In genomic region chr10:25125151-25125550, GRCh38 we compare ENCODE assay signal across 23 cellular contexts. TPM values are rescaled to one million over a fixed set of nuclear protein-coding genes. Genes with fewer than 3 reads are reported as not detected.
A peak's percentile ranks its signal among the peaks of the same experiment; 100 is the strongest.
DNase-seq lines count a peak whose midpoint lies in the region; ATAC-seq and TF ChIP-seq lines count a peak whose summit lies in the region.
"Had no signal": no experiment of that assay in that cellular context is flagged by ENCODE, and none has a peak within 500 bp of the region (broad histone marks: within the 10 kb centered on the region; RNA-seq: fewer than 3 reads in every experiment).

No MANE protein-coding gene starts in this region.

- no peak for ATAC-seq in aorta (ENCODE audit: low FRiP score)
- no peak for ATAC-seq in CD8-positive, alpha-beta T cell
- no peak for ATAC-seq in HG03571 (IDR thresholded peaks at IDR 0.05; ENCODE audit: unreplicated experiment)
- ATAC-seq: esophagus mucosa had no signal

- H3K4me3 ChIP-seq in WERI-Rb-1 (ENCODE audit: low read depth, low read length) = no peak overlapping the region
- no peak overlapping the region for H3K4me3 ChIP-seq in aorta (ENCODE audit: low read length in 2 of 2)
- no peak overlapping the region for H3K4me3 ChIP-seq in CD8-positive, alpha-beta T cell (ENCODE audit: low read depth, low read length)
- H3K4me3 ChIP-seq in osteoblast (ENCODE audit: insufficient read depth, low read length) = no peak overlapping the region
- H3K4me3 ChIP-seq: ascending aorta, coronary artery, left ventricle myocardium inferior, stomach, vagina had no signal

- H3K27me3 Mint-ChIP-seq in CD8-positive, alpha-beta T cell (ENCODE audit: low read depth) = peaks cover 11% of the 10 kb centered on the region

- intact Hi-C loops in aorta (cut with DNase I) = no loop called here
- intact Hi-C loops in CD8-positive, alpha-beta T cell (cut with DNase I, micrococcal nuclease) = no loop called here

- no peak for TF ChIP-seq CTCF in WERI-Rb-1 (IDR thresholded peaks at IDR 0.05; ENCODE audit: low read depth, low read length)
- TF ChIP-seq CTCF in CD8-positive, alpha-beta T cell (IDR thresholded peaks at IDR 0.05) = no peak
- no peak for TF ChIP-seq CTCF in osteoblast (IDR thresholded peaks at IDR 0.05; ENCODE audit: extremely low read depth, low read depth, low read length)

- no peaks in the 10 kb centered on the region for H3K36me3 Mint-ChIP-seq in CD8-positive, alpha-beta T cell

- no peaks in the 10 kb centered on the region for H3K4me1 ChIP-seq in aorta (ENCODE audit: control insufficient read depth in 1 of 2, insufficient read depth in 2 of 2, low read length in 2 of 2)
- H3K4me1 ChIP-seq in CD8-positive, alpha-beta T cell (ENCODE audit: insufficient read depth, low read length) = no peaks in the 10 kb centered on the region
- H3K4me1 ChIP-seq in osteoblast (ENCODE audit: insufficient read depth, low read length) = no peaks in the 10 kb centered on the region
- H3K4me1 ChIP-seq: ascending aorta, left ventricle myocardium inferior, stomach, vagina had no signal

- CTCF ChIA-PET in CD8-positive, alpha-beta T cell (lab: Charles Lee) = no interaction called here

- no peak overlapping the region for H3K4me3 Mint-ChIP-seq in CD8-positive, alpha-beta T cell
- H3K4me3 Mint-ChIP-seq: HFFc6 had no signal

- WGBS in aorta, 2 donors = 29 to 30% methylated on average over 8 of the region's 8 CpGs

- POLR2A ChIA-PET in CD8-positive, alpha-beta T cell (lab: Charles Lee) = no interaction called here

- no peaks in the 10 kb centered on the region for H3K79me2 ChIP-seq in osteoblast (ENCODE audit: insufficient read depth, low read length)

- no peaks in the 10 kb centered on the region for H4K20me1 ChIP-seq in osteoblast (ENCODE audit: insufficient read depth, low read length)

- no peaks in the 10 kb centered on the region for H3K27me3 ChIP-seq in WERI-Rb-1 (ENCODE audit: insufficient read depth, low read depth, severe bottlenecking)
- no peaks in the 10 kb centered on the region for H3K27me3 ChIP-seq in aorta (ENCODE audit: control insufficient read depth in 1 of 2, insufficient read depth in 2 of 2, low read length in 1 of 2)
- no peaks in the 10 kb centered on the region for H3K27me3 ChIP-seq in CD8-positive, alpha-beta T cell (ENCODE audit: insufficient read depth, low read length)
- H3K27me3 ChIP-seq in osteoblast (ENCODE audit: insufficient read depth, low read length) = no peaks in the 10 kb centered on the region
- H3K27me3 ChIP-seq: ascending aorta, vagina had no signal

- no peaks in the 10 kb centered on the region for H3K9me3 Mint-ChIP-seq in CD8-positive, alpha-beta T cell
- H3K9me3 Mint-ChIP-seq: HFFc6 had no signal

- H3K4me1 Mint-ChIP-seq in CD8-positive, alpha-beta T cell (ENCODE audit: low read depth) = no peaks in the 10 kb centered on the region

- no peak overlapping the region for H3K27ac Mint-ChIP-seq in CD8-positive, alpha-beta T cell
- H3K27ac Mint-ChIP-seq: HFFc6 had no signal

- H3K36me3 ChIP-seq in WERI-Rb-1 (no peaks in the 10 kb centered on the region), aorta (ENCODE audit: control insufficient read depth in 1 of 2, insufficient read depth in 2 of 2, low read length in 1 of 2) (no peaks in the 10 kb centered on the region), osteoblast (ENCODE audit: insufficient read depth, low read length) (no peaks in the 10 kb centered on the region)
- H3K36me3 ChIP-seq in CD8-positive, alpha-beta T cell (ENCODE audit: insufficient read depth, low read length) = no peaks in the 10 kb centered on the region
- H3K36me3 ChIP-seq: ascending aorta, left ventricle myocardium inferior, stomach, vagina had no signal

- no peak overlapping the region for H3K27ac ChIP-seq in WERI-Rb-1
- no peak overlapping the region for H3K27ac ChIP-seq in aorta (ENCODE audit: low read depth in 1 of 2, low read length in 2 of 2)
- no peak overlapping the region for H3K27ac ChIP-seq in CD8-positive, alpha-beta T cell (ENCODE audit: low read depth, low read length)
- no peak overlapping the region for H3K27ac ChIP-seq in osteoblast (ENCODE audit: low read depth, low read length)
- H3K27ac ChIP-seq: ascending aorta, coronary artery, left ventricle myocardium inferior, stomach, vagina had no signal

- no peak overlapping the region for H2AFZ ChIP-seq in osteoblast (ENCODE audit: low read length)

- no peaks in the 10 kb centered on the region for H3K9me3 ChIP-seq in WERI-Rb-1 (ENCODE audit: severe bottlenecking)
- peaks cover 1% of the 10 kb centered on the region for H3K9me3 ChIP-seq in aorta (ENCODE audit: control insufficient read depth, low read length)
- no peaks in the 10 kb centered on the region for H3K9me3 ChIP-seq in CD8-positive, alpha-beta T cell (ENCODE audit: low read length)
- H3K9me3 ChIP-seq in osteoblast (ENCODE audit: low read depth, low read length) = no peaks in the 10 kb centered on the region
- H3K9me3 ChIP-seq: ascending aorta, left ventricle myocardium inferior, stomach, vagina had no signal

- in situ Hi-C loops in ACHN (cut with HindIII; ENCODE audit: low pct_ligation_motif_present, low pct_unique_long_range_greater_than_20kb, low sequenced_read_pairs) = no loop called here

- peak; percentile 10 for DNase-seq in ACHN
- peak; percentile 55 for DNase-seq in NCI-H1105 (lab: John Stamatoyannopoulos, UW)
- peak; percentile 4 for DNase-seq in WERI-Rb-1
- peak; percentile 40 for DNase-seq in inferior parietal cortex (ENCODE audit: extremely low spot score)
- DNase-seq in aorta = no peak
- DNase-seq in CD8-positive, alpha-beta T cell = no peak
- DNase-seq in osteoblast (ENCODE audit: insufficient read length, low spot score, missing footprints) = no peak
- DNase-seq: activated CD8-positive, alpha-beta memory T cell treated with anti-CD3 and anti-CD28 coated beads for 24 hours; activated effector memory CD4-positive, alpha-beta T cell treated with Interleukin-2 at 50 U/mL for 16 hours; COR-L47; HFFc6; KBM-7; left ventricle myocardium inferior; NCI-H1048; NCI-H774; stimulated activated CD4-positive, alpha-beta T cell treated with anti-CD3 and anti-CD28 coated beads, Interleukin-15, amount 100 ng/mL, for 24 hours; stomach had no signal

- no peak overlapping the region for H3K4me2 ChIP-seq in osteoblast (ENCODE audit: insufficient read depth, low read length)

RNA-seq across cellular contexts. Expression of gene GPR158, which starts 49.6 kb away (rescaled TPM):
- under 1 TPM in 1 of 2 donors, not detected in 1; 0.42 TPM for total RNA-seq in aorta
- not detected for polyA plus RNA-seq in aorta
- not detected for total RNA-seq in CD8-positive, alpha-beta T cell
- under 0.01 TPM in 2 replicates for total RNA-seq in osteoblast
- total RNA-seq: ascending aorta, esophagus mucosa, HFFc6, left ventricle myocardium inferior had no signal
- polyA plus RNA-seq: AG04450 had no signal

Comparison
In these comparisons a context has a peak if more than half of its experiments do, and no peak if none do; other contexts are left out.
1. DNase-seq: peak in ACHN (single experiment), NCI-H1105 (single experiment), WERI-Rb-1 (single experiment) and inferior parietal cortex (single experiment); none in aorta (0 of 2), CD8-positive, alpha-beta T cell (0 of 7) and osteoblast (single experiment).